In genomic region chr12:5577741-5578140, GRCh38 we compare ENCODE assay signal across 20 cellular contexts.
A peak's percentile ranks its signal among the peaks of the same experiment; 100 is the strongest.
DNase-seq lines count a peak whose midpoint lies in the region; ATAC-seq and TF ChIP-seq lines count a peak whose summit lies in the region.
"Had no signal": no experiment of that assay in that cellular context is flagged by ENCODE, and none has a peak within 500 bp of the region (broad histone marks: within the 10 kb centered on the region; RNA-seq: fewer than 3 reads in every experiment).

No MANE protein-coding gene starts in this region.

- no peak overlapping the region for H3K18ac ChIP-seq in trophoblast cell (ENCODE audit: low read length)

- H3K9me2 ChIP-seq in hepatocyte (replicated peaks; ENCODE audit: insufficient read depth), result no peaks in the 10 kb centered on the region

- ATAC-seq in heart left ventricle (peak in 1 of 4 donors; percentile 21), left ventricle myocardium superior (no peak)
- ATAC-seq in stimulated activated naive CD8-positive, alpha-beta T cell treated with anti-CD3 and anti-CD28 coated beads, Interleukin-15, amount 100 ng/mL, for 72 hours, result no peak
- no peak for ATAC-seq in stimulated activated effector memory CD8-positive, alpha-beta T cell treated with anti-CD3 and anti-CD28 coated beads, Interleukin-12 subunit alpha, Interleukin-12 subunit beta, amount 100 ng/mL, for 72 hours
- ATAC-seq: Panc1 had no signal

- H3K4me3 ChIP-seq in heart left ventricle (no peak overlapping the region), hepatocyte (no peak overlapping the region), trophoblast cell (ENCODE audit: low read depth, low read length) (no peak overlapping the region)
- H3K4me3 ChIP-seq: GM23248 had no signal

- H2AFZ ChIP-seq in hepatocyte, result no peak overlapping the region
- H2AFZ ChIP-seq in trophoblast cell (ENCODE audit: insufficient read depth, low read length, poor library complexity), result no peak overlapping the region
- H2AFZ ChIP-seq: GM23248 had no signal

- H4K8ac ChIP-seq in trophoblast cell (ENCODE audit: low read depth, low read length), result no peak overlapping the region

- no peak overlapping the region for H3K27ac Mint-ChIP-seq in stimulated activated naive CD8-positive, alpha-beta T cell treated with anti-CD3 and anti-CD28 coated beads, Interleukin-15, amount 100 ng/mL, for 72 hours
- no peak overlapping the region for H3K27ac Mint-ChIP-seq in stimulated activated effector memory CD8-positive, alpha-beta T cell treated with anti-CD3 and anti-CD28 coated beads, Interleukin-12 subunit alpha, Interleukin-12 subunit beta, amount 100 ng/mL, for 72 hours
- H3K27ac Mint-ChIP-seq: CD4-positive, alpha-beta T cell had no signal

- H3K9ac ChIP-seq in trophoblast cell (ENCODE audit: low read length), result no peak overlapping the region
- H3K9ac ChIP-seq: GM23248 had no signal

- peaks cover 8% of the 10 kb centered on the region for H3K27me3 Mint-ChIP-seq in stimulated activated naive CD8-positive, alpha-beta T cell treated with anti-CD3 and anti-CD28 coated beads, Interleukin-15, amount 100 ng/mL, for 72 hours

- H3K4me1 ChIP-seq in heart left ventricle, result peaks cover 11 to 61% (median 38%) of the 10 kb centered on the region in 12 donors
- H3K4me1 ChIP-seq in hepatocyte (ENCODE audit: insufficient read depth), result peaks cover 37% of the 10 kb centered on the region
- peaks cover 0 to 3% of the 10 kb centered on the region in 2 experiments for H3K4me1 ChIP-seq in trophoblast cell (ENCODE audit: control insufficient read depth in 1 of 2, insufficient read depth in 2 of 2, low read length in 2 of 2)

- no peak overlapping the region for H3K23ac ChIP-seq in trophoblast cell (ENCODE audit: low read length)

- H3K79me2 ChIP-seq in hepatocyte (no peaks in the 10 kb centered on the region), trophoblast cell (ENCODE audit: control insufficient read depth, insufficient read depth, low read length, poor library complexity) (no peaks in the 10 kb centered on the region)

- H3K79me1 ChIP-seq in trophoblast cell (ENCODE audit: low read length), result no peaks in the 10 kb centered on the region

- H2AK5ac ChIP-seq in trophoblast cell (ENCODE audit: low read length), result no peak overlapping the region

- H3K14ac ChIP-seq in trophoblast cell (ENCODE audit: low read length), result no peak overlapping the region

- H3K27me3 ChIP-seq in heart left ventricle (no peaks in the 10 kb centered on the region), hepatocyte (no peaks in the 10 kb centered on the region), trophoblast cell (ENCODE audit: insufficient read depth, low read length) (no peaks in the 10 kb centered on the region)

- H3K27ac ChIP-seq in heart left ventricle, result peak overlapping the region in 8 of 12 donors; percentile 26 to 59 (median 40)
- H3K27ac ChIP-seq in VCaP, result peak overlapping the region; percentile 77
- H3K27ac ChIP-seq in hepatocyte, result peak overlapping the region; percentile 2
- no peak overlapping the region for H3K27ac ChIP-seq in trophoblast cell (ENCODE audit: low read depth, low read length)
- H3K27ac ChIP-seq: GM23248, RWPE1 had no signal

- H3K9me3 ChIP-seq in heart left ventricle (no peaks in the 10 kb centered on the region), hepatocyte (ENCODE audit: low read depth) (no peaks in the 10 kb centered on the region), trophoblast cell (ENCODE audit: insufficient read depth, low read depth, low read length) (no peaks in the 10 kb centered on the region)

- intact Hi-C loops in heart left ventricle (cut with DNase I), result no loop called here
- intact Hi-C loops in left ventricle myocardium superior (cut with micrococcal nuclease), result no loop called here

- TF ChIP-seq POLR2A in heart left ventricle (IDR thresholded peaks at IDR 0.05), result no peak

- H4K20me1 ChIP-seq in hepatocyte (ENCODE audit: insufficient read depth, poor library complexity, severe bottlenecking), result no peaks in the 10 kb centered on the region

- TF ChIP-seq CTCF in heart left ventricle (IDR thresholded peaks at IDR 0.05) (no peak), VCaP (conservative IDR thresholded peaks at IDR 0.05) (no peak), hepatocyte (IDR thresholded peaks at IDR 0.05; ENCODE audit: poor library complexity) (no peak)

- no peak overlapping the region for H4K91ac ChIP-seq in trophoblast cell (ENCODE audit: low read depth, low read length)

- H3K36me3 Mint-ChIP-seq in stimulated activated effector memory CD8-positive, alpha-beta T cell treated with anti-CD3 and anti-CD28 coated beads, Interleukin-12 subunit alpha, Interleukin-12 subunit beta, amount 100 ng/mL, for 72 hours, result no peaks in the 10 kb centered on the region

- H3K4me2 ChIP-seq in hepatocyte (no peak overlapping the region), trophoblast cell (ENCODE audit: low read length) (no peak overlapping the region)

- no peak overlapping the region for H4K12ac ChIP-seq in trophoblast cell (ENCODE audit: low read depth, low read length)

- DNase-seq in heart left ventricle (no peak), left ventricle myocardium superior (no peak), hepatocyte (ENCODE audit: low spot score) (no peak), trophoblast cell (peak; percentile 67 to 89), DMS153 (lab: John Stamatoyannopoulos, UW) (no peak)
- no peak for DNase-seq in stimulated activated naive CD8-positive, alpha-beta T cell treated with anti-CD3 and anti-CD28 coated beads, Interleukin-15, amount 100 ng/mL, for 72 hours
- no peak for DNase-seq in stimulated activated effector memory CD8-positive, alpha-beta T cell treated with anti-CD3 and anti-CD28 coated beads, Interleukin-12 subunit alpha, Interleukin-12 subunit beta, amount 100 ng/mL, for 72 hours (ENCODE audit: low spot score in 2 of 2)
- DNase-seq: CD4-positive, alpha-beta T cell; DMS53; GM23248; H7; NCI-H1048; NCI-H1694; NCI-H2029 treated with DMSO at 0.1 percent for 48 hours; NCI-H2227 treated with DMSO at 0.1 percent for 48 hours; NCI-H526 treated with DMSO at 0.1 percent for 48 hours; SIG-M5 had no signal

- H2BK120ac ChIP-seq in trophoblast cell (ENCODE audit: insufficient read depth, low read length, poor library complexity), result no peak overlapping the region

- H3K36me3 ChIP-seq in heart left ventricle (no peaks in the 10 kb centered on the region), hepatocyte (replicated peaks; ENCODE audit: insufficient read depth, low read depth) (no peaks in the 10 kb centered on the region), trophoblast cell (ENCODE audit: control insufficient read depth in 1 of 2, insufficient read depth in 2 of 2, low read length in 2 of 2) (no peaks in the 10 kb centered on the region)

- H3K4me3 Mint-ChIP-seq in stimulated activated naive CD8-positive, alpha-beta T cell treated with anti-CD3 and anti-CD28 coated beads, Interleukin-15, amount 100 ng/mL, for 72 hours, result no peak overlapping the region
- no peak overlapping the region for H3K4me3 Mint-ChIP-seq in stimulated activated effector memory CD8-positive, alpha-beta T cell treated with anti-CD3 and anti-CD28 coated beads, Interleukin-12 subunit alpha, Interleukin-12 subunit beta, amount 100 ng/mL, for 72 hours
- H3K4me3 Mint-ChIP-seq: CD4-positive, alpha-beta T cell had no signal

- no peaks in the 10 kb centered on the region for H3K9me3 Mint-ChIP-seq in stimulated activated naive CD8-positive, alpha-beta T cell treated with anti-CD3 and anti-CD28 coated beads, Interleukin-15, amount 100 ng/mL, for 72 hours
- no peaks in the 10 kb centered on the region for H3K9me3 Mint-ChIP-seq in stimulated activated effector memory CD8-positive, alpha-beta T cell treated with anti-CD3 and anti-CD28 coated beads, Interleukin-12 subunit alpha, Interleukin-12 subunit beta, amount 100 ng/mL, for 72 hours
- H3K9me3 Mint-ChIP-seq: CD4-positive, alpha-beta T cell had no signal

- no peak overlapping the region for H2BK5ac ChIP-seq in trophoblast cell (ENCODE audit: low read depth, low read length, poor library complexity)

- H2BK12ac ChIP-seq in trophoblast cell (ENCODE audit: low read length), result no peak overlapping the region

- H3K4ac ChIP-seq in trophoblast cell (ENCODE audit: low read depth, low read length), result no peak overlapping the region

- H3K4me1 Mint-ChIP-seq in stimulated activated naive CD8-positive, alpha-beta T cell treated with anti-CD3 and anti-CD28 coated beads, Interleukin-15, amount 100 ng/mL, for 72 hours, result no peaks in the 10 kb centered on the region
- no peaks in the 10 kb centered on the region for H3K4me1 Mint-ChIP-seq in stimulated activated effector memory CD8-positive, alpha-beta T cell treated with anti-CD3 and anti-CD28 coated beads, Interleukin-12 subunit alpha, Interleukin-12 subunit beta, amount 100 ng/mL, for 72 hours

- 31 to 49% (median 36%) methylated on average over 8 of the region's 8 CpGs for WGBS in heart left ventricle, 4 donors
- 55% methylated on average over 8 of the region's 8 CpGs for WGBS in hepatocyte (ENCODE audit: low lambda C conversion rate, missing lambda C conversion rate)
- WGBS in trophoblast cell (ENCODE audit: extremely low coverage, insufficient coverage, insufficient read length), result no CpG with 5 or more reads among the region's 8 CpGs

Comparison
In these comparisons a context has a peak if more than half of its experiments do, and no peak if none do; other contexts are left out.
1. DNase-seq: peak in trophoblast cell (2 of 2); none in heart left ventricle (0 of 5), left ventricle myocardium superior (single experiment), hepatocyte (single experiment), DMS153 (single experiment), stimulated activated naive CD8-positive, alpha-beta T cell treated with anti-CD3 and anti-CD28 coated beads, Interleukin-15, amount 100 ng/mL, for 72 hours (0 of 2) and stimulated activated effector memory CD8-positive, alpha-beta T cell treated with anti-CD3 and anti-CD28 coated beads, Interleukin-12 subunit alpha, Interleukin-12 subunit beta, amount 100 ng/mL, for 72 hours (0 of 2).